In genomic region chr20:6533828-6534388, GRCh38 we compare ENCODE assay signal across 9 cellular contexts.
DNase-seq lines count a peak whose midpoint lies in the region; ATAC-seq and TF ChIP-seq lines count a peak whose summit lies in the region.
"Had no signal": no experiment of that assay in that cellular context is flagged by ENCODE, and none has a peak within 500 bp of the region (broad histone marks: within the 10 kb centered on the region; RNA-seq: fewer than 3 reads in every experiment).

No MANE protein-coding gene starts in this region.

- H3K4me3 Mint-ChIP-seq in effector memory CD8-positive, alpha-beta T cell, result no peak overlapping the region

- peak overlapping the region; percentile 79 for H3K27ac ChIP-seq in hepatocyte
- H3K27ac ChIP-seq in smooth muscle cell (ENCODE audit: low read depth), result peak overlapping the region; percentile 91

- H2AFZ ChIP-seq in hepatocyte (peak overlapping the region; percentile 13), smooth muscle cell (ENCODE audit: low read depth) (peak overlapping the region; percentile 3)

- ATAC-seq in effector memory CD8-positive, alpha-beta T cell (replicated peaks), result no peak

- no peaks in the 10 kb centered on the region for H3K36me3 ChIP-seq in hepatocyte (replicated peaks; ENCODE audit: insufficient read depth, low read depth)
- H3K36me3 ChIP-seq in smooth muscle cell (ENCODE audit: low read depth), result no peaks in the 10 kb centered on the region

- 46% methylated on average over 15 of the region's 15 CpGs for WGBS in hepatocyte (ENCODE audit: low lambda C conversion rate, missing lambda C conversion rate)
- WGBS in smooth muscle cell (ENCODE audit: low lambda C conversion rate), result 14% methylated on average over 15 of the region's 15 CpGs

- no peaks in the 10 kb centered on the region for H3K27me3 ChIP-seq in hepatocyte
- H3K27me3 ChIP-seq in smooth muscle cell (ENCODE audit: low read depth), result no peaks in the 10 kb centered on the region

- H3K36me3 Mint-ChIP-seq in effector memory CD8-positive, alpha-beta T cell (ENCODE audit: insufficient read depth), result no peaks in the 10 kb centered on the region

- H4K20me1 ChIP-seq in hepatocyte (ENCODE audit: insufficient read depth, poor library complexity, severe bottlenecking) (no peaks in the 10 kb centered on the region), smooth muscle cell (ENCODE audit: low read depth) (no peaks in the 10 kb centered on the region)

- H3K9ac ChIP-seq in smooth muscle cell (ENCODE audit: low read depth), result peak overlapping the region; percentile 72

- H3F3A ChIP-seq in smooth muscle cell (ENCODE audit: low read depth), result peaks cover 17% of the 10 kb centered on the region

- H3K4me1 ChIP-seq in hepatocyte (ENCODE audit: insufficient read depth), result peaks cover 5% of the 10 kb centered on the region
- peaks cover 8% of the 10 kb centered on the region for H3K4me1 ChIP-seq in smooth muscle cell (ENCODE audit: low read depth)

- DNase-seq in GM04503 (ENCODE audit: low read depth) (peak; percentile 76), astrocyte of the hippocampus (ENCODE audit: low read depth, low spot score) (peak; percentile 97), hepatocyte (ENCODE audit: low spot score) (peak; percentile 12), smooth muscle cell (lab: John Stamatoyannopoulos, UW; ENCODE audit: unreplicated experiment) (no peak), GDM1 (lab: John Stamatoyannopoulos, UW) (no peak), cerebellum (ENCODE audit: low spot score) (no peak), OCI-M1 (lab: John Stamatoyannopoulos, UW) (no peak)
- DNase-seq in effector memory CD8-positive, alpha-beta T cell, result no peak
- DNase-seq: NCI-H2107 had no signal

- no peak for TF ChIP-seq CTCF in hepatocyte (IDR thresholded peaks at IDR 0.05; ENCODE audit: poor library complexity)
- no peak for TF ChIP-seq CTCF in smooth muscle cell (IDR thresholded peaks at IDR 0.05; ENCODE audit: borderline replicate concordance, insufficient read depth, poor library complexity, severe bottlenecking)

- H3K4me2 ChIP-seq in hepatocyte (peak overlapping the region; percentile 67), smooth muscle cell (peak overlapping the region; percentile 81)

- H3K9me2 ChIP-seq in hepatocyte (replicated peaks; ENCODE audit: insufficient read depth), result no peaks in the 10 kb centered on the region

- H3K27me3 Mint-ChIP-seq in effector memory CD8-positive, alpha-beta T cell, result no peaks in the 10 kb centered on the region

- H3K4me3 ChIP-seq in hepatocyte, result no peak overlapping the region
- H3K4me3 ChIP-seq in smooth muscle cell, result peak overlapping the region; percentile 41

- H3K4me1 Mint-ChIP-seq in effector memory CD8-positive, alpha-beta T cell (ENCODE audit: low read depth in 2 of 2), result no peaks in the 10 kb centered on the region

- H3K79me2 ChIP-seq in hepatocyte, result no peaks in the 10 kb centered on the region
- H3K79me2 ChIP-seq in smooth muscle cell (ENCODE audit: low read depth), result no peaks in the 10 kb centered on the region

- no peak overlapping the region for H3K27ac Mint-ChIP-seq in effector memory CD8-positive, alpha-beta T cell

- H3K9me3 ChIP-seq in hepatocyte (ENCODE audit: low read depth), result no peaks in the 10 kb centered on the region
- no peaks in the 10 kb centered on the region for H3K9me3 ChIP-seq in smooth muscle cell (replicated peaks; ENCODE audit: low read depth)

- peaks cover 11 to 14% of the 10 kb centered on the region in 2 donors for H3K9me3 Mint-ChIP-seq in effector memory CD8-positive, alpha-beta T cell

Comparison
In these comparisons a context has a peak if more than half of its experiments do, and no peak if none do; other contexts are left out.
1. DNase-seq: peak in GM04503 (single experiment), astrocyte of the hippocampus (single experiment) and hepatocyte (single experiment); none in smooth muscle cell (single experiment), GDM1 (single experiment), cerebellum (single experiment), effector memory CD8-positive, alpha-beta T cell (0 of 3) and OCI-M1 (single experiment).